Comparison of ENCODE assay signal across 12 cellular contexts in genomic region chr12:54587315-54587821, GRCh38. TPM values are rescaled to one million over a fixed set of nuclear protein-coding genes. Genes with fewer than 3 reads are reported as not detected.
DNase-seq lines count a peak whose midpoint lies in the region; ATAC-seq, FAIRE-seq and TF ChIP-seq lines count a peak whose summit lies in the region.
"Had no signal": no experiment of that assay in that cellular context is flagged by ENCODE, and none has a peak within 500 bp of the region (broad histone marks: within the 10 kb centered on the region; RNA-seq: fewer than 3 reads in every experiment).

No MANE protein-coding gene starts in this region.

- H3K14ac ChIP-seq in H1 (ENCODE audit: insufficient read length), result no peak overlapping the region

- H2BK12ac ChIP-seq in H1 (ENCODE audit: low read depth, low read length), result no peak overlapping the region

- H2BK120ac ChIP-seq in H1 (replicated peaks; ENCODE audit: low read depth, low read length), result no peak overlapping the region

- H3K9me3 Mint-ChIP-seq in stimulated activated effector memory CD8-positive, alpha-beta T cell treated with anti-CD3 and anti-CD28 coated beads, Interleukin-12 subunit alpha, Interleukin-12 subunit beta, amount 100 ng/mL, for 72 hours, result no peaks in the 10 kb centered on the region
- H3K9me3 Mint-ChIP-seq: IgD-negative memory B cell; natural killer cell treated with Interleukin-12 subunit alpha and Interleukin-12 subunit beta and Interleukin-15 and Interleukin-18, amount 100 ng/mL, for 72 hours had no signal

- POLR2A ChIA-PET in H1 (lab: Charles Lee; ENCODE audit: partially characterized antibody), result no interaction called here

- no peak overlapping the region for H3K18ac ChIP-seq in H1 (ENCODE audit: extremely low read depth, low read length)

- TF ChIP-seq EP300 in H1 (IDR thresholded peaks at IDR 0.05; ENCODE audit: borderline replicate concordance in 1 of 2, low read depth in 2 of 2, low read length in 2 of 2), result no peak

- intact Hi-C loops in left lung (cut with DNase I), result no loop called here

- ATAC-seq in left lung, result peak; percentile 19
- ATAC-seq in stimulated activated effector memory CD8-positive, alpha-beta T cell treated with anti-CD3 and anti-CD28 coated beads, Interleukin-12 subunit alpha, Interleukin-12 subunit beta, amount 100 ng/mL, for 72 hours, result no peak
- ATAC-seq: natural killer cell treated with Interleukin-12 subunit alpha and Interleukin-12 subunit beta and Interleukin-15 and Interleukin-18, amount 100 ng/mL, for 72 hours had no signal

- H2BK5ac ChIP-seq in H1 (ENCODE audit: low read depth, low read length), result no peak overlapping the region

- WGBS in H1 (ENCODE audit: extremely low coverage in 1 of 2, insufficient coverage in 1 of 2, insufficient read length in 1 of 2, insufficient replicate concordance in 2 of 2, low coverage in 1 of 2, low lambda C conversion rate in 2 of 2, missing lambda C conversion rate in 1 of 2), 2 experiments, result 57% methylated on average over 5 of the region's 5 CpGs; no CpG with 5 or more reads in 1 of the 2 experiments

- H3K36me3 ChIP-seq in H1 (ENCODE audit: control insufficient read depth in 2 of 4, insufficient read depth in 4 of 4, low read length in 3 of 4) (no peaks in the 10 kb centered on the region), left lung (no peaks in the 10 kb centered on the region)

- no peaks in the 10 kb centered on the region for H3K36me3 Mint-ChIP-seq in stimulated activated effector memory CD8-positive, alpha-beta T cell treated with anti-CD3 and anti-CD28 coated beads, Interleukin-12 subunit alpha, Interleukin-12 subunit beta, amount 100 ng/mL, for 72 hours
- H3K36me3 Mint-ChIP-seq: IgD-negative memory B cell; natural killer cell treated with Interleukin-12 subunit alpha and Interleukin-12 subunit beta and Interleukin-15 and Interleukin-18, amount 100 ng/mL, for 72 hours had no signal

- H3K9ac ChIP-seq in H1 (replicated peaks in 1 of 4; ENCODE audit: extremely low read depth in 1 of 4, low read depth in 3 of 4, low read length in 3 of 4), result no peak overlapping the region

- peak overlapping the region; percentile 4 for H3K4me3 Mint-ChIP-seq in stimulated activated effector memory CD8-positive, alpha-beta T cell treated with anti-CD3 and anti-CD28 coated beads, Interleukin-12 subunit alpha, Interleukin-12 subunit beta, amount 100 ng/mL, for 72 hours
- H3K4me3 Mint-ChIP-seq: natural killer cell treated with Interleukin-12 subunit alpha and Interleukin-12 subunit beta and Interleukin-15 and Interleukin-18, amount 100 ng/mL, for 72 hours had no signal

- no peak overlapping the region for H4K91ac ChIP-seq in H1 (replicated peaks; ENCODE audit: insufficient read length, low read length)

- H3K4me2 ChIP-seq in H1 (ENCODE audit: insufficient read depth in 1 of 2, low read depth in 2 of 2, low read length in 2 of 2), result peak overlapping the region; percentile 58 to 88

- H4K5ac ChIP-seq in H1 (ENCODE audit: insufficient read length, low read depth, low read length), result no peak overlapping the region

- no peak for TF ChIP-seq POLR2A in H1 (IDR thresholded peaks at IDR 0.05; ENCODE audit: control extremely low read depth in 1 of 2, low read depth in 2 of 2, low read length in 2 of 2)

- H4K20me1 ChIP-seq in H1 (replicated peaks in 1 of 2; ENCODE audit: control insufficient read depth in 1 of 2, insufficient read depth in 2 of 2, low read length in 2 of 2), result no peaks in the 10 kb centered on the region

- H2BK15ac ChIP-seq in H1 (ENCODE audit: low read length), result no peak overlapping the region

- no peak overlapping the region for H3K23ac ChIP-seq in H1 (ENCODE audit: insufficient read length)

- H4K8ac ChIP-seq in H1 (ENCODE audit: extremely low read depth, insufficient read depth, low read length), result no peak overlapping the region

- no peak for TF ChIP-seq RAD21 in H1 (IDR thresholded peaks at IDR 0.05 in 1 of 2, conservative IDR thresholded peaks at IDR 0.05 in 1 of 2; ENCODE audit: low read depth in 2 of 2, low read length in 2 of 2)

- no peak overlapping the region for H3K56ac ChIP-seq in H1 (replicated peaks; ENCODE audit: insufficient read length, low read depth, low read length)

- H3K79me1 ChIP-seq in H1 (ENCODE audit: low read depth, low read length), result no peaks in the 10 kb centered on the region; the same call in none of the 2 replicates

- H3K27me3 ChIP-seq in H1 (replicated peaks in 1 of 4; ENCODE audit: control insufficient read depth in 3 of 4, extremely low read depth in 1 of 4, insufficient read depth in 3 of 4, low read length in 3 of 4), result peaks cover 2 to 49% (median 39%) of the 10 kb centered on the region in 4 experiments
- H3K27me3 ChIP-seq in left lung, result peaks cover 17 to 84% of the 10 kb centered on the region in 2 donors

- no peaks in the 10 kb centered on the region for H3K79me2 ChIP-seq in H1 (ENCODE audit: control insufficient read depth in 1 of 2, insufficient read depth in 2 of 2, low read length in 2 of 2)

- no peak for FAIRE-seq in H1 (lab: Jason Lieb, UNC)

- no peak overlapping the region for H3K4ac ChIP-seq in H1 (replicated peaks; ENCODE audit: insufficient read length, low read depth, low read length)

- CTCF ChIA-PET in H1 (lab: Charles Lee; ENCODE audit: partially characterized antibody), result interaction anchor here (0.6 to 8.2 kb wide), 16 partner anchors 7 to 669 kb away, joined by 3 to 99 read pairs (median 3); no protein-coding TSS in a partner anchor

- H2AK5ac ChIP-seq in H1 (ENCODE audit: low read depth, low read length), result peak overlapping the region; percentile 45; the same call in 1 of the 2 replicates

- H3K4me1 Mint-ChIP-seq in stimulated activated effector memory CD8-positive, alpha-beta T cell treated with anti-CD3 and anti-CD28 coated beads, Interleukin-12 subunit alpha, Interleukin-12 subunit beta, amount 100 ng/mL, for 72 hours, result peaks cover 9% of the 10 kb centered on the region

- peaks cover 9% of the 10 kb centered on the region; the same call in 1 of the 2 replicates for H3K23me2 ChIP-seq in H1 (ENCODE audit: low read depth, low read length)

- H3K27ac ChIP-seq in H1 (ENCODE audit: low read depth, low read length) (no peak overlapping the region), left lung (no peak overlapping the region)

- H3K9me3 ChIP-seq in H1 (ENCODE audit: insufficient read depth in 2 of 2, low read depth in 1 of 2, low read length in 1 of 2) (no peaks in the 10 kb centered on the region), left lung (no peaks in the 10 kb centered on the region)

- H3K4me1 ChIP-seq in H1 (replicated peaks in 1 of 4; ENCODE audit: control insufficient read depth in 3 of 4, insufficient read depth in 4 of 4, low read length in 3 of 4), result peaks cover 0 to 26% (median 18%) of the 10 kb centered on the region in 4 experiments; a peak in 6 of 7 replicates
- peaks cover 0 to 15% of the 10 kb centered on the region in 2 donors for H3K4me1 ChIP-seq in left lung

- no peak overlapping the region for H3K27ac Mint-ChIP-seq in stimulated activated effector memory CD8-positive, alpha-beta T cell treated with anti-CD3 and anti-CD28 coated beads, Interleukin-12 subunit alpha, Interleukin-12 subunit beta, amount 100 ng/mL, for 72 hours
- H3K27ac Mint-ChIP-seq: IgD-negative memory B cell; natural killer cell treated with Interleukin-12 subunit alpha and Interleukin-12 subunit beta and Interleukin-15 and Interleukin-18, amount 100 ng/mL, for 72 hours had no signal

- no peak overlapping the region for H2AFZ ChIP-seq in H1 (ENCODE audit: low read length)

- TF ChIP-seq CTCF in H1 (IDR thresholded peaks at IDR 0.05; ENCODE audit: control extremely low read depth in 1 of 3, insufficient read depth in 1 of 3, low read depth in 1 of 3, low read length in 3 of 3), result no peak
- no peak for TF ChIP-seq CTCF in left lung (IDR thresholded peaks at IDR 0.05)

- no peak overlapping the region for H2BK20ac ChIP-seq in H1 (ENCODE audit: low read length)

- DNase-seq in NCI-H526 (lab: John Stamatoyannopoulos, UW), result peak; percentile 21 to 57
- no peak for DNase-seq in H1 (ENCODE audit: low read depth in 1 of 2, low spot score in 2 of 2)
- DNase-seq in left lung, result no peak
- no peak for DNase-seq in stimulated activated effector memory CD8-positive, alpha-beta T cell treated with anti-CD3 and anti-CD28 coated beads, Interleukin-12 subunit alpha, Interleukin-12 subunit beta, amount 100 ng/mL, for 72 hours (ENCODE audit: low spot score in 2 of 2)
- no peak for DNase-seq in stimulated activated naive CD4-positive, alpha-beta T cell treated with Interleukin-2 at 50 U/mL for 16 hours (lab: John Stamatoyannopoulos, UW)
- no peak for DNase-seq in DMS79 (lab: John Stamatoyannopoulos, UW)
- DNase-seq in HUDEP-2 (lab: John Stamatoyannopoulos, UW; ENCODE audit: unreplicated experiment in 76 of 76), result no peak
- DNase-seq in GM19238 (ENCODE audit: insufficient read length, low spot score), result no peak
- DNase-seq: activated CD4-positive, alpha-beta T cell treated with anti-CD3 and anti-CD28 coated beads for 48 hours; DMS153 had no signal

- H3K4me3 ChIP-seq in H1 (ENCODE audit: extremely low read depth in 1 of 4, insufficient read depth in 2 of 4, low read depth in 3 of 4, low read length in 4 of 4) (peak overlapping the region; percentile 69 to 88 (median 74); a peak in 7 of 8 replicates), left lung (no peak overlapping the region)

RNA-seq across cellular contexts. Expression of gene PPP1R1A, which starts 1.1 kb away (rescaled TPM):
- total RNA-seq in H1 (2021; fragmentation: NEBNext Ultra II Directional; extraction: Animal tissue kit (Norgen Biotek cat#: 25700)), result 8.1 and 13.1 TPM in 2 replicates
- 5.8 and 6.1 TPM in 2 replicates for polyA plus RNA-seq in H1 (2011; rRNA removed)
- polyA plus RNA-seq in H1 (2011; cell fraction: cytosol; rRNA removed), result 8.0 TPM
- polyA plus RNA-seq in H1 (2011; cell fraction: nucleus; rRNA removed), result 5.1 TPM
- 8.9 to 10.7 TPM (median 10.3 TPM) in 4 replicates for polyA plus RNA-seq in H1 (2012, experiment 1 of 2)
- 7.3 TPM for polyA plus RNA-seq in H1 (2012, experiment 2 of 2)
- 15.4 TPM for polyA plus RNA-seq in H1 (2013, experiment 1 of 2)
- 16.5 TPM for polyA plus RNA-seq in H1 (2013, experiment 2 of 2)
- 2.0 and 4.3 TPM in 2 replicates for polyA minus RNA-seq in H1 (2011; rRNA and poly(A)+ RNA removed)
- polyA minus RNA-seq in H1 (2011; cell fraction: cytosol; rRNA and poly(A)+ RNA removed), result 6.1 TPM
- polyA minus RNA-seq in H1 (2011; cell fraction: nucleus; rRNA and poly(A)+ RNA removed), result 4.7 TPM
- under 1 TPM; 0.18 to 0.26 TPM for total RNA-seq in left lung
- total RNA-seq: natural killer cell treated with Interleukin-12 subunit alpha and Interleukin-12 subunit beta and Interleukin-15 and Interleukin-18, amount 100 ng/mL, for 72 hours had no signal
- polyA plus RNA-seq: IgD-negative memory B cell had no signal

RNA-seq across cellular contexts. Expression of gene PDE1B, which starts 38.0 kb away (rescaled TPM):
- 0.78 and 0.90 TPM in 2 replicates for total RNA-seq in H1 (2021; fragmentation: NEBNext Ultra II Directional; extraction: Animal tissue kit (Norgen Biotek cat#: 25700))
- polyA plus RNA-seq in H1 (2011; rRNA removed), result 1.8 and 2.3 TPM in 2 replicates
- polyA plus RNA-seq in H1 (2011; cell fraction: cytosol; rRNA removed), result 2.1 TPM
- 3.6 TPM for polyA plus RNA-seq in H1 (2011; cell fraction: nucleus; rRNA removed)
- 1.3 to 1.9 TPM (median 1.6 TPM) in 4 replicates for polyA plus RNA-seq in H1 (2012, experiment 1 of 2)
- polyA plus RNA-seq in H1 (2012, experiment 2 of 2), result 2.0 TPM
- 0.43 TPM for polyA plus RNA-seq in H1 (2013, experiment 1 of 2)
- 0.44 TPM for polyA plus RNA-seq in H1 (2013, experiment 2 of 2)
- polyA minus RNA-seq in H1 (2011; rRNA and poly(A)+ RNA removed), result 3.6 and 6.5 TPM in 2 replicates
- polyA minus RNA-seq in H1 (2011; cell fraction: cytosol; rRNA and poly(A)+ RNA removed), result 0.51 TPM
- polyA minus RNA-seq in H1 (2011; cell fraction: nucleus; rRNA and poly(A)+ RNA removed), result 1.4 TPM
- total RNA-seq in left lung, result 1 to 10 TPM; 2.1 to 8.1 TPM

RNA-seq across cellular contexts. Expression of gene LACRT, which starts 47.3 kb away (rescaled TPM):
- total RNA-seq in H1 (2021; fragmentation: NEBNext Ultra II Directional; extraction: Animal tissue kit (Norgen Biotek cat#: 25700)), result not detected in 2 replicates
- not detected in 2 replicates for polyA plus RNA-seq in H1 (2011; rRNA removed)
- not detected for polyA plus RNA-seq in H1 (2011; cell fraction: cytosol; rRNA removed)
- not detected for polyA plus RNA-seq in H1 (2011; cell fraction: nucleus; rRNA removed)
- not detected in 4 replicates for polyA plus RNA-seq in H1 (2012, experiment 1 of 2)
- not detected for polyA plus RNA-seq in H1 (2012, experiment 2 of 2)
- polyA plus RNA-seq in H1 (2013, experiment 1 of 2), result not detected
- not detected for polyA plus RNA-seq in H1 (2013, experiment 2 of 2)
- not detected in 2 replicates for polyA minus RNA-seq in H1 (2011; rRNA and poly(A)+ RNA removed)
- not detected for polyA minus RNA-seq in H1 (2011; cell fraction: cytosol; rRNA and poly(A)+ RNA removed)
- not detected for polyA minus RNA-seq in H1 (2011; cell fraction: nucleus; rRNA and poly(A)+ RNA removed)
- total RNA-seq in left lung, result not detected
- total RNA-seq: natural killer cell treated with Interleukin-12 subunit alpha and Interleukin-12 subunit beta and Interleukin-15 and Interleukin-18, amount 100 ng/mL, for 72 hours had no signal
- polyA plus RNA-seq: IgD-negative memory B cell had no signal

Comparison
In these comparisons a context has a peak if more than half of its experiments do, and no peak if none do; other contexts are left out.
1. DNase-seq: peak in NCI-H526 (2 of 2); none in H1 (0 of 2), left lung (0 of 2), stimulated activated effector memory CD8-positive, alpha-beta T cell treated with anti-CD3 and anti-CD28 coated beads, Interleukin-12 subunit alpha, Interleukin-12 subunit beta, amount 100 ng/mL, for 72 hours (0 of 2), stimulated activated naive CD4-positive, alpha-beta T cell treated with Interleukin-2 at 50 U/mL for 16 hours (single experiment), DMS79 (single experiment), HUDEP-2 (0 of 76) and GM19238 (single experiment).
2. H3K4me3 ChIP-seq: peak in H1 (4 of 4); none in left lung (0 of 2).